12 cellular contexts compared by ENCODE assay signal in genomic region chr9:37998881-37999311, GRCh38.
DNase-seq lines count a peak whose midpoint lies in the region; ATAC-seq, FAIRE-seq and TF ChIP-seq lines count a peak whose summit lies in the region.
"Had no signal": no experiment of that assay in that cellular context is flagged by ENCODE, and none has a peak within 500 bp of the region (broad histone marks: within the 10 kb centered on the region; RNA-seq: fewer than 3 reads in every experiment).

No MANE protein-coding gene starts in this region.

- no peaks in the 10 kb centered on the region for H3K36me3 Mint-ChIP-seq in T-cell

- H3K9me3 Mint-ChIP-seq in T-cell = no peaks in the 10 kb centered on the region
- H3K9me3 Mint-ChIP-seq: activated CD4-positive, alpha-beta T cell treated with anti-CD3 and anti-CD28 coated beads, Interleukin-2, amount 10 ng/mL, durations not matched to agents 7 days and 5 days had no signal

- H3K4me2 ChIP-seq in K562 (ENCODE audit: insufficient read depth, low read length) = no peak overlapping the region

- POLR2A ChIA-PET in K562 (lab: Yijun Ruan, JAX) = interaction anchor here (0.9 to 1.5 kb wide), 4 partner anchors 13 to 73 kb away, joined by 3 to 5 read pairs (median 4); no protein-coding TSS in a partner anchor
- POLR2A ChIA-PET in T-cell (lab: Charles Lee) = no interaction called here

- no peak overlapping the region for H3K4me3 ChIP-seq in ACC112 (ENCODE audit: low read depth, low read length)
- no peak overlapping the region for H3K4me3 ChIP-seq in K562
- H3K4me3 ChIP-seq: skin epidermis, stomach had no signal

- TF ChIP-seq EP300 in K562 (IDR thresholded peaks at IDR 0.05; ENCODE audit: low read length) = no peak

- peaks cover 35% of the 10 kb centered on the region for H3K79me2 ChIP-seq in ACC112 (ENCODE audit: control insufficient read depth, insufficient read depth, low read length, unreplicated experiment)
- no peaks in the 10 kb centered on the region for H3K79me2 ChIP-seq in K562 (ENCODE audit: control insufficient read depth, insufficient read depth, low read length)

- H2AFZ ChIP-seq in ACC112 (ENCODE audit: low read length, unreplicated experiment) (no peak overlapping the region), K562 (ENCODE audit: low read depth, low read length) (no peak overlapping the region)

- no peaks in the 10 kb centered on the region for H3K9me1 ChIP-seq in K562 (ENCODE audit: control insufficient read depth, insufficient read depth, low read length)

- ATAC-seq in K562 (no peak), left lobe of liver (peak; percentile 15), HG03097 (IDR thresholded peaks at IDR 0.05; ENCODE audit: low FRiP score, unreplicated experiment) (no peak), T-cell (replicated peaks in 1 of 4) (no peak)
- ATAC-seq in stimulated activated naive CD8-positive, alpha-beta T cell treated with anti-CD3 and anti-CD28 coated beads, Interleukin-15, Interleukin-2, amounts not matched to agents 100 U/mL and 50 U/mL, for 24 hours = no peak

- no peak overlapping the region for H3K4me3 Mint-ChIP-seq in T-cell
- H3K4me3 Mint-ChIP-seq: activated CD4-positive, alpha-beta T cell treated with anti-CD3 and anti-CD28 coated beads, Interleukin-2, amount 10 ng/mL, durations not matched to agents 7 days and 5 days had no signal

- 0 out of 4 replicates have a peak overlapping the region, but pooled peaks of 1 of the 2 experiments have one; percentile 39 for H3K9ac ChIP-seq in K562 (ENCODE audit: insufficient read depth in 1 of 2, low read depth in 2 of 2, low read length in 2 of 2)

- H3K27me3 Mint-ChIP-seq in T-cell = peaks cover 0 to 3% of the 10 kb centered on the region in 2 donors
- H3K27me3 Mint-ChIP-seq: activated CD4-positive, alpha-beta T cell treated with anti-CD3 and anti-CD28 coated beads, Interleukin-2, amount 10 ng/mL, durations not matched to agents 7 days and 5 days had no signal

- H3K9me3 ChIP-seq in K562 (replicated peaks; ENCODE audit: control insufficient read depth, insufficient read depth, low read depth, low read length) = no peaks in the 10 kb centered on the region
- H3K9me3 ChIP-seq: stomach had no signal

- no TSS peak for BruUV-seq in K562 (replicated peaks; lab: Mats Ljungman, UMichigan)

- no peak for FAIRE-seq in K562 (lab: Jason Lieb, UNC)
- FAIRE-seq: bronchial epithelial cell had no signal

- H3K27ac ChIP-seq in ACC112 (ENCODE audit: low read depth, low read length) (peak overlapping the region; percentile 71), K562 (ENCODE audit: extremely low read depth, low read depth, low read length) (no peak overlapping the region)

- H3K36me3 ChIP-seq in ACC112 (ENCODE audit: insufficient read depth, low read length) (no peaks in the 10 kb centered on the region), K562 (ENCODE audit: control insufficient read depth, insufficient read depth, low read length) (no peaks in the 10 kb centered on the region)

- DNase-seq in KBM-7 (peak; percentile 57), K562 (ENCODE audit: extremely low read depth in 1 of 4, low spot score in 3 of 4) (no peak), left lobe of liver (ENCODE audit: low spot score) (no peak), T-cell (no peak), NCI-H2029 (lab: John Stamatoyannopoulos, UW) (no peak)
- DNase-seq in stimulated activated naive CD8-positive, alpha-beta T cell treated with anti-CD3 and anti-CD28 coated beads, Interleukin-15, Interleukin-2, amounts not matched to agents 100 U/mL and 50 U/mL, for 24 hours = no peak
- DNase-seq: activated CD4-positive, alpha-beta T cell treated with anti-CD3 and anti-CD28 coated beads, Interleukin-2, amount 10 ng/mL, durations not matched to agents 7 days and 5 days; stomach had no signal

- H3K27ac Mint-ChIP-seq in T-cell = no peak overlapping the region
- H3K27ac Mint-ChIP-seq: activated CD4-positive, alpha-beta T cell treated with anti-CD3 and anti-CD28 coated beads, Interleukin-2, amount 10 ng/mL, durations not matched to agents 7 days and 5 days had no signal

- peaks cover 19% of the 10 kb centered on the region; the same call in 1 of the 2 replicates for H4K20me1 ChIP-seq in K562 (replicated peaks; ENCODE audit: control insufficient read depth, insufficient read depth, low read length)

- CTCF ChIA-PET in K562 (lab: Yijun Ruan, JAX; ENCODE audit: low intra/inter-chr PET ratio) (no interaction called here), T-cell (lab: Charles Lee) (no interaction called here)

- peaks cover 60% of the 10 kb centered on the region for H3K4me1 ChIP-seq in ACC112 (ENCODE audit: control insufficient read depth, insufficient read depth, low read length, unreplicated experiment)
- H3K4me1 ChIP-seq in K562 (replicated peaks in 1 of 2; ENCODE audit: control insufficient read depth in 2 of 2, insufficient read depth in 2 of 2, low read length in 2 of 2) = peaks cover 26% of the 10 kb centered on the region in 2 experiments

- no peak for TF ChIP-seq CTCF in K562 (IDR thresholded peaks at IDR 0.05 in 2 of 3, conservative IDR thresholded peaks at IDR 0.05 in 1 of 3; ENCODE audit: insufficient read depth in 2 of 3, low read depth in 1 of 3, low read length in 3 of 3)

- no peaks in the 10 kb centered on the region for H3K27me3 ChIP-seq in ACC112 (ENCODE audit: insufficient read depth, low read length)
- H3K27me3 ChIP-seq in K562 (ENCODE audit: control insufficient read depth in 2 of 2, insufficient read depth in 2 of 2, low read length in 2 of 2) = no peaks in the 10 kb centered on the region
- H3K27me3 ChIP-seq: stomach had no signal

- 67% methylated on average over 3 of the region's 3 CpGs for WGBS in K562 (ENCODE audit: insufficient coverage, low coverage, missing lambda C conversion rate)

- no peak for TF ChIP-seq RAD21 in K562 (CRISPR knock-in tag; conservative IDR thresholded peaks at IDR 0.05 in 1 of 2, IDR thresholded peaks at IDR 0.05 in 1 of 2)

- no peak for TF ChIP-seq POLR2A in K562 (conservative IDR thresholded peaks at IDR 0.05)

- intact Hi-C loops in K562 (cut with micrococcal nuclease) = no loop called here

- H3K4me1 Mint-ChIP-seq in T-cell = peaks cover 12 to 15% (median 13%) of the 10 kb centered on the region in 3 donors

- in situ Hi-C loops in KBM-7 (cut with MboI; ENCODE audit: low pct_unique_long_range_greater_than_20kb, low sequenced_read_pairs) = no loop called here
- in situ Hi-C loops in K562 (cut with MboI) = no loop called here

TF ChIP-seq in K562, 482 proteins besides CTCF, POLR2A, EP300 and RAD21:
- TF ChIP-seq SPI1 (IDR thresholded peaks at IDR 0.05; ENCODE audit: borderline replicate concordance, low read depth, low read length) (peak; percentile 60; the same call in 1 of the 2 replicates), KDM1A (IDR thresholded peaks at IDR 0.05) (no peak), GABPB1 (CRISPR knock-in tag; IDR thresholded peaks at IDR 0.05) (no peak), PHB2 (IDR thresholded peaks at IDR 0.05; ENCODE audit: low read depth) (no peak), PYGO2 (tag; IDR thresholded peaks at IDR 0.05) (no peak), MLX (CRISPR knock-in tag; conservative IDR thresholded peaks at IDR 0.05) (no peak), MYC (IDR thresholded peaks at IDR 0.05; ENCODE audit: low read depth, low read length) (no peak), MYC (CRISPR knock-in tag; IDR thresholded peaks at IDR 0.05; ENCODE audit: borderline replicate concordance, low read depth) (no peak)
TF ChIP-seq in K562: peak in this region for 1.
